In the genomic region with DNA sequence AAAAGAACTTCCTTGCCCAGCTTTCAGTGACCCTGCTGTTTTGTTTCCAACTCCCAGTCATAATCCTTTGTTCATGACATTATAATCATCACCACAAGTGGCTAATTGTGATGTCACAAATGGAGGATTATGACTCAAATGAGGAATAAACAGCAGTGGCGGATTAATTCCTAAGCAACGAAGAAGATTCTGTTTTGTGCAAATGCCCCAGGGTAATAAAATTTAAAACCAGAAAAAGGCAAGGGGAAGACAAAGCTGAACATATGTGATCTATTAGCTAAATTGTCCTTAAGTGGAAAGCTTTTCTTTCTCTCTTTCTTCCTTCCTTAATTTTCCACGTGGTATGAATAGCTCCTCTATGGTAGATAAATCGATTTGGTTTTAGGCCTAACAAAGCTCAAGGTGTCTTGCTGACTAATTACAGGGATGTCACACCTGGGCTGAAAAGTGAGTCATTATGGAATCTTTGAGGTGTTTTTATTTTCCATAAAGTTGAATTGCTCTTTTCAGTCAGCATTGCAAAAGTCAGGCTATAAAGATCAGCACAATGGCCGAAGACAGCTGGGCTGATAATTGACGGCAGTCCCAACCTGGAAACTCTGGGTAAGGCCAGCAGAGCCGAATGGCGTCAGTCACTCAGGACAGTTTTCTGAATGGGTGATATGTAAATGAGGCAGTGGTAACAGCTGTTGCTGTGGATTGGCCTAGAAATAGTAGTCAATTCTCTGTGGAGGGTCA, we compare ENCODE assay signal across 10 cellular contexts.
DNase-seq lines count a peak whose midpoint lies in the region; ATAC-seq and TF ChIP-seq lines count a peak whose summit lies in the region.
"Had no signal": no experiment of that assay in that cellular context is flagged by ENCODE, and none has a peak within 500 bp of the region (broad histone marks: within the 10 kb centered on the region; RNA-seq: fewer than 3 reads in every experiment).

No MANE protein-coding gene starts in this region.

- H3K4me3 ChIP-seq in SJCRH30 = no peak overlapping the region

- no peaks in the 10 kb centered on the region for H3K9me3 ChIP-seq in SJCRH30 (replicated peaks)

- H3K36me3 Mint-ChIP-seq in glutamatergic neuron (ENCODE audit: unreplicated experiment) = no peaks in the 10 kb centered on the region
- peaks cover 3% of the 10 kb centered on the region for H3K36me3 Mint-ChIP-seq in type B pancreatic cell

- peaks cover 11% of the 10 kb centered on the region for H3K4me1 ChIP-seq in SJCRH30

- H3K4me1 Mint-ChIP-seq in glutamatergic neuron (ENCODE audit: low read depth, unreplicated experiment) = peaks cover 84% of the 10 kb centered on the region
- H3K4me1 Mint-ChIP-seq in type B pancreatic cell (ENCODE audit: unreplicated experiment) = peaks cover 60% of the 10 kb centered on the region
- H3K4me1 Mint-ChIP-seq in stimulated activated naive CD8-positive, alpha-beta T cell treated with anti-CD3 and anti-CD28 coated beads, Interleukin-15, amount 100 ng/mL, for 72 hours = no peaks in the 10 kb centered on the region
- H3K4me1 Mint-ChIP-seq: activated CD4-positive, alpha-beta T cell treated with anti-CD3 and anti-CD28 coated beads, Interleukin-2, amount 10 ng/mL, durations not matched to agents 24 days and 14 days had no signal

- TF ChIP-seq CTCF in glutamatergic neuron (IDR thresholded peaks at IDR 0.05; ENCODE audit: partially characterized antibody, unreplicated experiment) (no peak), type B pancreatic cell (conservative IDR thresholded peaks at IDR 0.05) (no peak)

- ATAC-seq in stimulated activated naive CD8-positive, alpha-beta T cell treated with anti-CD3 and anti-CD28 coated beads, Interleukin-15, amount 100 ng/mL, for 72 hours = no peak

- H3K36me3 ChIP-seq in SJCRH30 = no peaks in the 10 kb centered on the region

- DNase-seq in NCI-H2081 (lab: John Stamatoyannopoulos, UW) (peak; percentile 34 to 68), NCI-H2081 treated with DMSO at 0.1 percent for 48 hours (lab: John Stamatoyannopoulos, UW) (no peak), SJCRH30 (peak; percentile 15 to 57), glutamatergic neuron (peak; percentile 65), type B pancreatic cell (ENCODE audit: extremely low spot score, unreplicated experiment) (no peak), SKM-1 treated with dmso at 0.1 percent for 144 hours (lab: John Stamatoyannopoulos, UW; ENCODE audit: unreplicated experiment) (no peak), OCI-M2 (lab: John Stamatoyannopoulos, UW; ENCODE audit: unreplicated experiment) (no peak)
- DNase-seq in stimulated activated naive CD8-positive, alpha-beta T cell treated with anti-CD3 and anti-CD28 coated beads, Interleukin-15, amount 100 ng/mL, for 72 hours = no peak
- DNase-seq: activated CD4-positive, alpha-beta T cell treated with anti-CD3 and anti-CD28 coated beads, Interleukin-2, amount 10 ng/mL, durations not matched to agents 24 days and 14 days; stimulated activated CD4-positive, alpha-beta T cell treated with anti-CD3 and anti-CD28 coated beads, Interleukin-2, amount 100 ng/mL, for 24 hours had no signal

- peak overlapping the region; percentile 43 for H3K4me3 Mint-ChIP-seq in glutamatergic neuron (ENCODE audit: unreplicated experiment)
- H3K4me3 Mint-ChIP-seq in type B pancreatic cell = peak overlapping the region; percentile 14
- no peak overlapping the region for H3K4me3 Mint-ChIP-seq in stimulated activated naive CD8-positive, alpha-beta T cell treated with anti-CD3 and anti-CD28 coated beads, Interleukin-15, amount 100 ng/mL, for 72 hours
- H3K4me3 Mint-ChIP-seq: activated CD4-positive, alpha-beta T cell treated with anti-CD3 and anti-CD28 coated beads, Interleukin-2, amount 10 ng/mL, durations not matched to agents 24 days and 14 days had no signal

- H3K27me3 Mint-ChIP-seq in glutamatergic neuron (ENCODE audit: unreplicated experiment) (peaks cover 12% of the 10 kb centered on the region), type B pancreatic cell (no peaks in the 10 kb centered on the region)
- peaks cover 6% of the 10 kb centered on the region for H3K27me3 Mint-ChIP-seq in stimulated activated naive CD8-positive, alpha-beta T cell treated with anti-CD3 and anti-CD28 coated beads, Interleukin-15, amount 100 ng/mL, for 72 hours

- H3K27ac Mint-ChIP-seq in glutamatergic neuron (ENCODE audit: unreplicated experiment) (peak overlapping the region; percentile 96), type B pancreatic cell (no peak overlapping the region)
- H3K27ac Mint-ChIP-seq in stimulated activated naive CD8-positive, alpha-beta T cell treated with anti-CD3 and anti-CD28 coated beads, Interleukin-15, amount 100 ng/mL, for 72 hours = no peak overlapping the region
- H3K27ac Mint-ChIP-seq: activated CD4-positive, alpha-beta T cell treated with anti-CD3 and anti-CD28 coated beads, Interleukin-2, amount 10 ng/mL, durations not matched to agents 24 days and 14 days had no signal

- no peaks in the 10 kb centered on the region for H3K27me3 ChIP-seq in SJCRH30

- peak overlapping the region; percentile 49 for H3K27ac ChIP-seq in SJCRH30

- H3K9me3 Mint-ChIP-seq in glutamatergic neuron (ENCODE audit: unreplicated experiment) (peaks cover 13% of the 10 kb centered on the region), type B pancreatic cell (no peaks in the 10 kb centered on the region)
- no peaks in the 10 kb centered on the region for H3K9me3 Mint-ChIP-seq in stimulated activated naive CD8-positive, alpha-beta T cell treated with anti-CD3 and anti-CD28 coated beads, Interleukin-15, amount 100 ng/mL, for 72 hours
- H3K9me3 Mint-ChIP-seq: activated CD4-positive, alpha-beta T cell treated with anti-CD3 and anti-CD28 coated beads, Interleukin-2, amount 10 ng/mL, durations not matched to agents 24 days and 14 days had no signal

Comparison
In these comparisons a context has a peak if more than half of its experiments do, and no peak if none do; other contexts are left out.
1. DNase-seq: peak in NCI-H2081 (2 of 2), SJCRH30 (2 of 2) and glutamatergic neuron (single experiment); none in NCI-H2081 treated with DMSO at 0.1 percent for 48 hours (single experiment), type B pancreatic cell (single experiment), SKM-1 treated with dmso at 0.1 percent for 144 hours (single experiment), OCI-M2 (single experiment) and stimulated activated naive CD8-positive, alpha-beta T cell treated with anti-CD3 and anti-CD28 coated beads, Interleukin-15, amount 100 ng/mL, for 72 hours (0 of 2).
2. H3K4me3 Mint-ChIP-seq: peak in glutamatergic neuron (single experiment) and type B pancreatic cell (single experiment); none in stimulated activated naive CD8-positive, alpha-beta T cell treated with anti-CD3 and anti-CD28 coated beads, Interleukin-15, amount 100 ng/mL, for 72 hours (0 of 2).